In the genomic region with DNA sequence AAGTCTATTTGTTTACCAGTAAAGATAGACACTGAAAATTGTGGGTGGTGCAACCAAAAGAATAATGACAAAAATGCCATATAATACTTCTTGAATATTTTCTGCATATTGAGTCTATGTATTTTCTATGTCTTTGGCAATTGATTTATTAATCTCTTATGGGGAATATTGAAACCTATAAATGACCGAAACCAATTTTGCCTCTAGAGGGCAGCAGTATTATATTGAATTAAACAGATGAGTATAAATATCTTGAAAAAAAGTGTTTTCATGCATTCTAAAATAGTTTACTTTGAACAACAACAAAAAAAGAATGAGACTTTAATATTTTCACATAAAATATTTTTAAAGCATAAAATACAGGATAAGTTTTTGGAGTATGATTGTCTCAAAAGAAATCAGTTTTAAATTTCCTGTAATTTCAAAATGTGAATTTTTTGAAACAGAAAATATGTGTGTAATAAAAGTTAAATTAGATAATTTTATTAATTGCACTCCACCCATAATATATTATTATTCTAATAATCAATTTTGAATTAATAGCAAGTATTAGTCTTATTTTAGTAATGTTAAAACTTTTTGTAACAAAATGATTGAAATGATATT, we compare ENCODE assay signal across 2 cellular contexts.
TF ChIP-seq lines count a peak whose summit lies in the region.

No MANE protein-coding gene starts in this region.

TF ChIP-seq in HCT116, 20 proteins besides CTCF, POLR2A, EP300 and RAD21 (continued from another document):
- TF ChIP-seq, protein P1, sequence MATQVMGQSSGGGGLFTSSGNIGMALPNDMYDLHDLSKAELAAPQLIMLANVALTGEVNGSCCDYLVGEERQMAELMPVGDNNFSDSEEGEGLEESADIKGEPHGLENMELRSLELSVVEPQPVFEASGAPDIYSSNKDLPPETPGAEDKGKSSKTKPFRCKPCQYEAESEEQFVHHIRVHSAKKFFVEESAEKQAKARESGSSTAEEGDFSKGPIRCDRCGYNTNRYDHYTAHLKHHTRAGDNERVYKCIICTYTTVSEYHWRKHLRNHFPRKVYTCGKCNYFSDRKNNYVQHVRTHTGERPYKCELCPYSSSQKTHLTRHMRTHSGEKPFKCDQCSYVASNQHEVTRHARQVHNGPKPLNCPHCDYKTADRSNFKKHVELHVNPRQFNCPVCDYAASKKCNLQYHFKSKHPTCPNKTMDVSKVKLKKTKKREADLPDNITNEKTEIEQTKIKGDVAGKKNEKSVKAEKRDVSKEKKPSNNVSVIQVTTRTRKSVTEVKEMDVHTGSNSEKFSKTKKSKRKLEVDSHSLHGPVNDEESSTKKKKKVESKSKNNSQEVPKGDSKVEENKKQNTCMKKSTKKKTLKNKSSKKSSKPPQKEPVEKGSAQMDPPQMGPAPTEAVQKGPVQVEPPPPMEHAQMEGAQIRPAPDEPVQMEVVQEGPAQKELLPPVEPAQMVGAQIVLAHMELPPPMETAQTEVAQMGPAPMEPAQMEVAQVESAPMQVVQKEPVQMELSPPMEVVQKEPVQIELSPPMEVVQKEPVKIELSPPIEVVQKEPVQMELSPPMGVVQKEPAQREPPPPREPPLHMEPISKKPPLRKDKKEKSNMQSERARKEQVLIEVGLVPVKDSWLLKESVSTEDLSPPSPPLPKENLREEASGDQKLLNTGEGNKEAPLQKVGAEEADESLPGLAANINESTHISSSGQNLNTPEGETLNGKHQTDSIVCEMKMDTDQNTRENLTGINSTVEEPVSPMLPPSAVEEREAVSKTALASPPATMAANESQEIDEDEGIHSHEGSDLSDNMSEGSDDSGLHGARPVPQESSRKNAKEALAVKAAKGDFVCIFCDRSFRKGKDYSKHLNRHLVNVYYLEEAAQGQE (IDR thresholded peaks at IDR 0.05; ENCODE audit: low read depth), result no peak
- TF ChIP-seq FOSL1 (IDR thresholded peaks at IDR 0.05; ENCODE audit: low read depth) (no peak), SIN3A (IDR thresholded peaks at IDR 0.05; ENCODE audit: low read depth) (no peak), CEBPB (IDR thresholded peaks at IDR 0.05; ENCODE audit: low read depth) (no peak), EZH2phosphoT487 (IDR thresholded peaks at IDR 0.05; ENCODE audit: borderline replicate concordance) (no peak)

TF ChIP-seq in liver, 16 proteins besides CTCF, POLR2A, EP300 and RAD21 (continued from another document):
- TF ChIP-seq, protein P1 (IDR thresholded peaks at IDR 0.05), result no peak
- TF ChIP-seq, protein P2, sequence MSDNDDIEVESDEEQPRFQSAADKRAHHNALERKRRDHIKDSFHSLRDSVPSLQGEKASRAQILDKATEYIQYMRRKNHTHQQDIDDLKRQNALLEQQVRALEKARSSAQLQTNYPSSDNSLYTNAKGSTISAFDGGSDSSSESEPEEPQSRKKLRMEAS (IDR thresholded peaks at IDR 0.05), result no peak
- TF ChIP-seq JUND (IDR thresholded peaks at IDR 0.05) (no peak), GABPA (IDR thresholded peaks at IDR 0.05 in 1 of 2, conservative IDR thresholded peaks at IDR 0.05 in 1 of 2) (no peak), FOXA1 (IDR thresholded peaks at IDR 0.05) (no peak), NR2F2 (IDR thresholded peaks at IDR 0.05) (no peak), TAF1 (conservative IDR thresholded peaks at IDR 0.05) (no peak)
- TF ChIP-seq, protein P3, sequence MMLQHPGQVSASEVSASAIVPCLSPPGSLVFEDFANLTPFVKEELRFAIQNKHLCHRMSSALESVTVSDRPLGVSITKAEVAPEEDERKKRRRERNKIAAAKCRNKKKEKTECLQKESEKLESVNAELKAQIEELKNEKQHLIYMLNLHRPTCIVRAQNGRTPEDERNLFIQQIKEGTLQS (IDR thresholded peaks at IDR 0.05), result no peak
TF ChIP-seq in liver: peak in this region for 0.
